24 cellular contexts compared by ENCODE assay signal in genomic region chr6:65557224-65557623, GRCh38.
A peak's percentile ranks its signal among the peaks of the same experiment; 100 is the strongest.
DNase-seq lines count a peak whose midpoint lies in the region; ATAC-seq and TF ChIP-seq lines count a peak whose summit lies in the region.
"Had no signal": no experiment of that assay in that cellular context is flagged by ENCODE, and none has a peak within 500 bp of the region (broad histone marks: within the 10 kb centered on the region; RNA-seq: fewer than 3 reads in every experiment).

No MANE protein-coding gene starts in this region.

- H3K9me3 ChIP-seq in mucosa of descending colon, result no peaks in the 10 kb centered on the region
- H3K9me3 ChIP-seq: psoas muscle, sigmoid colon had no signal

- H3K4me1 ChIP-seq in mucosa of descending colon (ENCODE audit: low read depth), result no peaks in the 10 kb centered on the region
- H3K4me1 ChIP-seq: gastroesophageal sphincter, psoas muscle, sigmoid colon had no signal

- DNase-seq in DMS153 (lab: John Stamatoyannopoulos, UW) (peak; percentile 75), DMS153 treated with DMSO at 0.1 percent for 48 hours (lab: John Stamatoyannopoulos, UW; ENCODE audit: unreplicated experiment) (no peak), NCI-H2107 treated with DMSO at 0.1 percent for 48 hours (lab: John Stamatoyannopoulos, UW; ENCODE audit: unreplicated experiment) (peak; percentile 86), NCI-H774 (lab: John Stamatoyannopoulos, UW) (peak; percentile 80), mucosa of descending colon (peak in 1 of 3 donors; percentile 23), NCI-H187 (lab: John Stamatoyannopoulos, UW) (no peak)
- DNase-seq: activated CD8-positive, alpha-beta T cell treated with anti-CD3 and anti-CD28 coated beads for 36 hours; activated naive CD4-positive, alpha-beta T cell treated with anti-CD3 and anti-CD28 coated beads, Interleukin-2, amount 50 U/mL, for 16 hours; amygdala; hippocampal formation; Kasumi-1; left cardiac atrium; mesendoderm; NCI-H226; nucleus accumbens; psoas muscle; sigmoid colon; stimulated activated CD4-positive, alpha-beta T cell treated with anti-CD3 and anti-CD28 coated beads, Interleukin-4, amount 100 ng/mL, for 24 hours; substantia nigra; T-helper 1 cell had no signal

- peak; percentile 32 for ATAC-seq in mucosa of descending colon
- ATAC-seq in GM21447 (IDR thresholded peaks at IDR 0.05; ENCODE audit: unreplicated experiment), result no peak
- ATAC-seq in GM21526 (IDR thresholded peaks at IDR 0.05; ENCODE audit: low FRiP score, unreplicated experiment), result no peak
- ATAC-seq: activated CD8-positive, alpha-beta T cell treated with anti-CD3 and anti-CD28 coated beads for 36 hours; activated T-helper 17 cell treated with anti-CD3 and anti-CD28 coated beads, Interleukin-2, amount 50 U/mL, for 72 hours; gastroesophageal sphincter; left cardiac atrium; psoas muscle had no signal

- intact Hi-C loops in mucosa of descending colon (cut with DNase I, micrococcal nuclease), result no loop called here

- H3K4me3 ChIP-seq in mucosa of descending colon, result no peak overlapping the region
- H3K4me3 ChIP-seq: gastroesophageal sphincter, psoas muscle, sigmoid colon had no signal

- no peaks in the 10 kb centered on the region for H3K36me3 ChIP-seq in mucosa of descending colon (ENCODE audit: low read depth)
- H3K36me3 ChIP-seq: gastroesophageal sphincter, sigmoid colon had no signal

- no peak for TF ChIP-seq CTCF in mucosa of descending colon (IDR thresholded peaks at IDR 0.05)

Comparison
In these comparisons a context has a peak if more than half of its experiments do, and no peak if none do; other contexts are left out.
1. DNase-seq: peak in DMS153 (single experiment), NCI-H2107 treated with DMSO at 0.1 percent for 48 hours (single experiment) and NCI-H774 (single experiment); none in DMS153 treated with DMSO at 0.1 percent for 48 hours (single experiment) and NCI-H187 (0 of 2).